Comparison of ENCODE assay signal across 8 cellular contexts in the genomic region with DNA sequence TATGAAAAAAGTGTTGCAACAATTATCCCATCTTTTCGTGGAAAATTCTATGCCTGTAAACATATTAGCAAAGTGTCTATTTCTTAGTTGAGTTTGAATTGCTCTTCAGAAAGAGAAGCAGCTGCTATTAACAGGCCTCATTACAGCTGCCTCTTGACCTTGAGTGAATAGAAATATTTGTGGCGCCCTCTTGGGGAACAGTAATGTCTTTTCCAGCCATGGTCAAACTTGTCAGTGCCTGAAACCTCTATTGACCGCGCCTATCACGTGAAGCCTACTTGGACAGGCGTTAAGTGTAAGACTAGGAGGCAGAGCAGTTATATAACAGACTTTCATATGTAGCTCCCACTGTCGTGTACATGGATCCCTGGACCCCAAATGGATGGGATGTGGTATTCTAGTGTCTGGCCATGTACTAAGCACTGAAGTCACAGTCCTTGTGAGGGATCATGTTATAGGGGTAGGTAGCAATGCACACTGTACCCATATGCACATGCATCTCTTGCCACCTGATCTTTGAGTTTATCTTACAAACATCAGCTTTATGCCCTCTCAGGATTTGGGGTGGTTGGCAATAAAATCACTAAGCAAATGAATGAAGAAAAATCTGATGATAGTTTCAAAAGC.
A peak's percentile ranks its signal among the peaks of the same experiment; 100 is the strongest.
DNase-seq lines count a peak whose midpoint lies in the region; ATAC-seq and TF ChIP-seq lines count a peak whose summit lies in the region.

No MANE protein-coding gene starts in this region.

- H3K4me3 ChIP-seq in DOHH2 (ENCODE audit: low read length) = no peak overlapping the region
- no peak overlapping the region for H3K4me3 ChIP-seq in HL-60 (replicated peaks; ENCODE audit: insufficient read depth, low read length)
- no peak overlapping the region for H3K4me3 ChIP-seq in OCI-LY3 (ENCODE audit: low read length)
- H3K4me3 ChIP-seq in fibroblast of pulmonary artery (replicated peaks; ENCODE audit: low read depth, low read length) = no peak overlapping the region

- H4K20me1 ChIP-seq in DOHH2 (ENCODE audit: control insufficient read depth, insufficient read depth, low read depth, low read length) (no peaks in the 10 kb centered on the region), OCI-LY3 (ENCODE audit: insufficient read depth, low read length) (no peaks in the 10 kb centered on the region)

- H3K9ac ChIP-seq in OCI-LY3 (ENCODE audit: low read length) = no peak overlapping the region

- peak; percentile 72 for TF ChIP-seq CTCF in DOHH2 (IDR thresholded peaks at IDR 0.05; ENCODE audit: low read depth, low read length, poor library complexity, severe bottlenecking)
- peak; percentile 25 for TF ChIP-seq CTCF in HL-60 (IDR thresholded peaks at IDR 0.05; ENCODE audit: insufficient read depth, low read length)
- peak; percentile 98 for TF ChIP-seq CTCF in OCI-LY3 (IDR thresholded peaks at IDR 0.05; ENCODE audit: low read depth, low read length)
- peak; percentile 48 for TF ChIP-seq CTCF in fibroblast of pulmonary artery (IDR thresholded peaks at IDR 0.05; ENCODE audit: low read length, missing control alignments)

- DNase-seq in HL-60 (ENCODE audit: low read depth in 1 of 2, low spot score in 1 of 2) = peak; percentile 23 to 60
- peak; percentile 67 for DNase-seq in fibroblast of pulmonary artery (ENCODE audit: low read depth)
- DNase-seq in retina = peak; percentile 24
- no peak for DNase-seq in cortex of kidney (lab: John Stamatoyannopoulos, UW)

- no peaks in the 10 kb centered on the region for H3K9me2 ChIP-seq in DOHH2 (replicated peaks; ENCODE audit: control insufficient read depth, low read length)

- H3F3A ChIP-seq in DOHH2 (ENCODE audit: control insufficient read depth, insufficient read depth) = no peaks in the 10 kb centered on the region

- H3K36me3 ChIP-seq in DOHH2 (ENCODE audit: control insufficient read depth, low read length) (no peaks in the 10 kb centered on the region), OCI-LY3 (replicated peaks; ENCODE audit: low read depth, low read length) (no peaks in the 10 kb centered on the region)

- ATAC-seq in GM21381 (IDR thresholded peaks at IDR 0.05; ENCODE audit: unreplicated experiment) = peak; percentile 62
- no peak for ATAC-seq in GM19035 (IDR thresholded peaks at IDR 0.05; ENCODE audit: unreplicated experiment)

- H3K27ac ChIP-seq in DOHH2 (ENCODE audit: low read depth, low read length) (no peak overlapping the region), HL-60 (replicated peaks) (no peak overlapping the region), OCI-LY3 (ENCODE audit: low read length) (no peak overlapping the region)

- no peaks in the 10 kb centered on the region for H3K9me3 ChIP-seq in DOHH2 (ENCODE audit: control insufficient read depth, insufficient read depth, low read length)
- no peaks in the 10 kb centered on the region for H3K9me3 ChIP-seq in OCI-LY3 (ENCODE audit: insufficient read depth, low read length)

- H3K27me3 ChIP-seq in DOHH2 (ENCODE audit: control insufficient read depth, low read length) = no peaks in the 10 kb centered on the region
- no peaks in the 10 kb centered on the region for H3K27me3 ChIP-seq in HL-60 (ENCODE audit: insufficient read depth, poor library complexity, severe bottlenecking)
- no peaks in the 10 kb centered on the region for H3K27me3 ChIP-seq in OCI-LY3 (ENCODE audit: low read depth, low read length)

- no peaks in the 10 kb centered on the region for H3K79me2 ChIP-seq in DOHH2 (ENCODE audit: control insufficient read depth, low read length)
- H3K79me2 ChIP-seq in OCI-LY3 (ENCODE audit: low read length) = no peaks in the 10 kb centered on the region

- no peak overlapping the region for H2AFZ ChIP-seq in OCI-LY3 (ENCODE audit: low read depth, low read length)

- H3K4me2 ChIP-seq in DOHH2 (ENCODE audit: low read length) (no peak overlapping the region), OCI-LY3 (ENCODE audit: low read length) (0 out of 2 replicates have a peak overlapping the region, but pooled peaks have one; percentile 18)

- H3K4me1 ChIP-seq in DOHH2 (ENCODE audit: control insufficient read depth, low read length) = peaks cover 9% of the 10 kb centered on the region
- H3K4me1 ChIP-seq in OCI-LY3 (ENCODE audit: low read length) = peaks cover 4% of the 10 kb centered on the region; the same call in 1 of the 2 replicates

Comparison
In these comparisons a context has a peak if more than half of its experiments do, and no peak if none do; other contexts are left out.
1. CTCF ChIP-seq: peak in every context shown above with its lines; median percentile 98 in OCI-LY3; 72 in DOHH2; 48 in fibroblast of pulmonary artery; 25 in HL-60.